In the genomic region with DNA sequence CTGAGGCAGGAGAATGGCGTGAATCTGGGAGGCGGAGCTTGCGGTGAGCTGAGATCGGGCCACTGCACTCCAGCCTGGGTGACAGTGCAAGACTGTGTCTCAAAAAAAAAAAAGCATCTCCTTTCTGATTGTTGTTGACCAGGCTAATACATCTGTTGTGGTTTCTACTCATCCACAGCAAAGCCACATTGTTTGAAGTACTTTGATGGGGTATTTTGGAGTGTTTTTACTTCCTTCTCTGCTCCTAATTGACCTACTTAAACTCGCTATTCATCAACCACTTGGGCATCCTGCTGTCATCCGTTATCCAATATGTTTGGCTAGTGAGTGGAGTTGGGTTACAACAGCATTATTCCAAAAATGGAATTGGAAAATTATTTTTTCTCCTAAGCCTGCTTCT, we compare ENCODE assay signal across 11 cellular contexts. TPM values are rescaled to one million over a fixed set of nuclear protein-coding genes. Genes with fewer than 3 reads are reported as not detected.
A peak's percentile ranks its signal among the peaks of the same experiment; 100 is the strongest.
DNase-seq lines count a peak whose midpoint lies in the region; ATAC-seq and TF ChIP-seq lines count a peak whose summit lies in the region.
"Had no signal": no experiment of that assay in that cellular context is flagged by ENCODE, and none has a peak within 500 bp of the region (broad histone marks: within the 10 kb centered on the region; RNA-seq: fewer than 3 reads in every experiment).

No MANE protein-coding gene starts in this region.

- peak overlapping the region in 1 of 2 donors; percentile 69 for H3K27ac Mint-ChIP-seq in natural killer cell treated with Interleukin-12 subunit alpha and Interleukin-12 subunit beta and Interleukin-15 and Interleukin-18, amount 100 ng/mL, for 72 hours
- H3K27ac Mint-ChIP-seq: WTC11 had no signal

- no peaks in the 10 kb centered on the region for H3K9me3 Mint-ChIP-seq in natural killer cell treated with Interleukin-12 subunit alpha and Interleukin-12 subunit beta and Interleukin-15 and Interleukin-18, amount 100 ng/mL, for 72 hours

- H3K9me3 ChIP-seq in thyroid gland: no peaks in the 10 kb centered on the region

- peaks cover 0 to 5% of the 10 kb centered on the region in 2 donors for H3K4me1 ChIP-seq in thyroid gland

- H3K4me1 Mint-ChIP-seq in natural killer cell treated with Interleukin-12 subunit alpha and Interleukin-12 subunit beta and Interleukin-15 and Interleukin-18, amount 100 ng/mL, for 72 hours (ENCODE audit: low read depth in 2 of 2): peaks cover 37 to 38% of the 10 kb centered on the region in 2 donors

- H3K27me3 ChIP-seq in GM06990 (replicated peaks; ENCODE audit: control insufficient read depth, insufficient read depth, low read length) (no peaks in the 10 kb centered on the region), thyroid gland (no peaks in the 10 kb centered on the region)
- H3K27me3 ChIP-seq: dorsolateral prefrontal cortex had no signal

- 69 to 74% methylated on average over 6 of the region's 6 CpGs for WGBS in thyroid gland, 2 donors

- peak overlapping the region; percentile 9 for H3K4me3 Mint-ChIP-seq in natural killer cell treated with Interleukin-12 subunit alpha and Interleukin-12 subunit beta and Interleukin-15 and Interleukin-18, amount 100 ng/mL, for 72 hours
- H3K4me3 Mint-ChIP-seq: WTC11 had no signal

- no peak overlapping the region for H3K4me3 ChIP-seq in GM06990 (replicated peaks; ENCODE audit: low read depth, low read length)
- H3K4me3 ChIP-seq in thyroid gland (replicated peaks in 1 of 3): no peak overlapping the region
- H3K4me3 ChIP-seq: dorsolateral prefrontal cortex had no signal

- DNase-seq in GM06990 (ENCODE audit: extremely low read depth, insufficient read length) (peak; percentile 29), NCI-H1417 (lab: John Stamatoyannopoulos, UW) (peak; percentile 19 to 93 (median 82)), OCI-M1 (lab: John Stamatoyannopoulos, UW) (peak; percentile 38), left lobe of liver (ENCODE audit: low spot score) (no peak), middle frontal gyrus (ENCODE audit: extremely low spot score, low spot score) (no peak), thyroid gland (no peak)
- no peak for DNase-seq in natural killer cell treated with Interleukin-12 subunit alpha and Interleukin-12 subunit beta and Interleukin-15 and Interleukin-18, amount 100 ng/mL, for 72 hours (ENCODE audit: low spot score)
- DNase-seq: activated naive CD4-positive, alpha-beta T cell; dorsolateral prefrontal cortex; hypothalamus had no signal

- H3K36me3 Mint-ChIP-seq in natural killer cell treated with Interleukin-12 subunit alpha and Interleukin-12 subunit beta and Interleukin-15 and Interleukin-18, amount 100 ng/mL, for 72 hours: peaks cover 5% of the 10 kb centered on the region
- H3K36me3 Mint-ChIP-seq: WTC11 had no signal

- ATAC-seq in natural killer cell treated with Interleukin-12 subunit alpha and Interleukin-12 subunit beta and Interleukin-15 and Interleukin-18, amount 100 ng/mL, for 72 hours: no peak
- ATAC-seq in left lobe of liver: no peak
- ATAC-seq: WTC11 had no signal

- TF ChIP-seq CTCF in GM06990 (IDR thresholded peaks at IDR 0.05; ENCODE audit: insufficient read depth, low read length, poor library complexity, severe bottlenecking) (no peak), thyroid gland (IDR thresholded peaks at IDR 0.05) (no peak)

- H3K27me3 Mint-ChIP-seq in natural killer cell treated with Interleukin-12 subunit alpha and Interleukin-12 subunit beta and Interleukin-15 and Interleukin-18, amount 100 ng/mL, for 72 hours: no peaks in the 10 kb centered on the region

- no peak overlapping the region for H3K27ac ChIP-seq in thyroid gland
- H3K27ac ChIP-seq: dorsolateral prefrontal cortex had no signal

- H3K36me3 ChIP-seq in GM06990 (ENCODE audit: control insufficient read depth, insufficient read depth, low read length) (no peaks in the 10 kb centered on the region), thyroid gland (no peaks in the 10 kb centered on the region)

- no peak for TF ChIP-seq POLR2A in thyroid gland (IDR thresholded peaks at IDR 0.05)

- intact Hi-C loops in thyroid gland (cut with DNase I): no loop called here

RNA-seq across cellular contexts. Expression of gene CDC27, which starts 3.5 kb away (rescaled TPM):
- 100 to 1,000 TPM; 134 to 141 TPM for total RNA-seq in natural killer cell treated with Interleukin-12 subunit alpha and Interleukin-12 subunit beta and Interleukin-15 and Interleukin-18, amount 100 ng/mL, for 72 hours
- 29.3 TPM for total RNA-seq in left lobe of liver
- 100 to 1,000 TPM; 124 to 195 (median 181) TPM for total RNA-seq in thyroid gland

RNA-seq across cellular contexts. Expression of gene MYL4, which starts 16.6 kb away (rescaled TPM):
- 1 to 10 TPM in 1 of 2 donors, under 1 TPM in 1; 0.92 to 1.1 TPM for total RNA-seq in natural killer cell treated with Interleukin-12 subunit alpha and Interleukin-12 subunit beta and Interleukin-15 and Interleukin-18, amount 100 ng/mL, for 72 hours
- total RNA-seq in left lobe of liver: not detected
- total RNA-seq in thyroid gland: 10 to 100 TPM in 1 of 4 donors, 1 to 10 TPM in 3; 5.2 to 11.0 (median 6.2) TPM

Comparison
In these comparisons a context has a peak if more than half of its experiments do, and no peak if none do; other contexts are left out.
1. DNase-seq: peak in GM06990 (single experiment), NCI-H1417 (3 of 3) and OCI-M1 (single experiment); none in natural killer cell treated with Interleukin-12 subunit alpha and Interleukin-12 subunit beta and Interleukin-15 and Interleukin-18, amount 100 ng/mL, for 72 hours (single experiment), left lobe of liver (single experiment), middle frontal gyrus (single experiment) and thyroid gland (0 of 2).